In the genomic region with DNA sequence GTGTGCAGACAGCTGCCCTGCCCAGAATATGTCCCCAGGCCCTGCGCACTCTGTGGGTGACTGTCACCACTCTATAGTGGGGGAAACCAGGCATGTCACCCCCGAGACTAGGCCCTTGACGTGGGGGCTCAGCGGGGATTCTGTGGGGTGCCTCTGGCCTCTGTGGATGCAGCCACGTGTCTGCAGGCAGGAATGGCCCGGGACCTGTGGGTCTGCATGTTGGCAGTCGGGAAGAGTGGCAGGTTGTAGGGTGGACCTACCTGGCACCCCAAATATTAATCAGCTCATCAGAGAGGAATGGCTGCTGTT, we compare ENCODE assay signal across 10 cellular contexts. TPM values are rescaled to one million over a fixed set of nuclear protein-coding genes. Genes with fewer than 3 reads are reported as not detected.
DNase-seq lines count a peak whose midpoint lies in the region; ATAC-seq and TF ChIP-seq lines count a peak whose summit lies in the region.
"Had no signal": no experiment of that assay in that cellular context is flagged by ENCODE, and none has a peak within 500 bp of the region (broad histone marks: within the 10 kb centered on the region; RNA-seq: fewer than 3 reads in every experiment).

No MANE protein-coding gene starts in this region.

- intact Hi-C loops in naive thymus-derived CD4-positive, alpha-beta T cell (cut with micrococcal nuclease) = no loop called here

- peaks cover 0 to 6% (median 1%) of the 10 kb centered on the region in 3 donors for H3K4me1 Mint-ChIP-seq in IgD-negative memory B cell
- peaks cover 49 to 75% (median 66%) of the 10 kb centered on the region in 7 donors for H3K4me1 Mint-ChIP-seq in naive thymus-derived CD4-positive, alpha-beta T cell
- H3K4me1 Mint-ChIP-seq: neural crest cell had no signal

- POLR2A ChIA-PET in AG04450 (lab: Yijun Ruan, JAX) = no interaction called here
- POLR2A ChIA-PET in naive thymus-derived CD4-positive, alpha-beta T cell (lab: Charles Lee) = interaction anchor here (0.7 to 10.4 kb wide), 14 partner anchors 9 to 93 kb away, joined by 3 to 182 read pairs (median 5); a partner anchor contains a TSS

- ATAC-seq in naive thymus-derived CD4-positive, alpha-beta T cell = no peak
- no peak for ATAC-seq in HG03469 (IDR thresholded peaks at IDR 0.05; ENCODE audit: unreplicated experiment)

- TF ChIP-seq CTCF in AG04450 (IDR thresholded peaks at IDR 0.05; ENCODE audit: low read depth, low read length) (no peak), coronary artery (IDR thresholded peaks at IDR 0.05) (no peak), brain microvascular endothelial cell (IDR thresholded peaks at IDR 0.05; ENCODE audit: low read depth, low read length, missing control alignments) (no peak)

- H3K4me1 ChIP-seq in naive thymus-derived CD4-positive, alpha-beta T cell (ENCODE audit: control insufficient read depth in 2 of 2, insufficient read depth in 2 of 2, low read length in 2 of 2) = peaks cover 30 to 36% of the 10 kb centered on the region in 2 donors

- H3K27me3 Mint-ChIP-seq in IgD-negative memory B cell = no peaks in the 10 kb centered on the region
- H3K27me3 Mint-ChIP-seq in naive thymus-derived CD4-positive, alpha-beta T cell = no peaks in the 10 kb centered on the region

- DNase-seq in AG04450 (ENCODE audit: low read depth, low spot score) = no peak
- no peak for DNase-seq in coronary artery (ENCODE audit: low spot score)
- DNase-seq in naive thymus-derived CD4-positive, alpha-beta T cell = no peak
- DNase-seq in glomerular visceral epithelial cell (ENCODE audit: extremely low spot score) = no peak
- DNase-seq in DMS153 (lab: John Stamatoyannopoulos, UW) = no peak
- no peak for DNase-seq in brain microvascular endothelial cell
- DNase-seq: glutamatergic neuron had no signal

- peak overlapping the region in 3 of 4 donors; percentile 52 to 66 (median 60) for H3K4me3 Mint-ChIP-seq in IgD-negative memory B cell
- H3K4me3 Mint-ChIP-seq in naive thymus-derived CD4-positive, alpha-beta T cell = peak overlapping the region; percentile 98 to 100 (median 99)
- H3K4me3 Mint-ChIP-seq: neural crest cell had no signal

- no peaks in the 10 kb centered on the region for H3K9me3 ChIP-seq in AG04450 (ENCODE audit: control insufficient read depth, insufficient read depth, low read length)
- no peaks in the 10 kb centered on the region for H3K9me3 ChIP-seq in naive thymus-derived CD4-positive, alpha-beta T cell (ENCODE audit: control insufficient read depth in 2 of 3, low read length in 3 of 3)

- CTCF ChIA-PET in AG04450 (lab: Charles Lee) = interaction anchor here (1.1 kb wide), 1 partner anchor 35 kb away, joined by 3 read pairs; no protein-coding TSS in a partner anchor
- CTCF ChIA-PET in naive thymus-derived CD4-positive, alpha-beta T cell (lab: Charles Lee) = interaction anchor here (2.4 to 13.9 kb wide), 3 partner anchors 10 to 64 kb away, joined by 7 to 244 read pairs (median 43); a partner anchor contains a TSS

- H3K27ac ChIP-seq in AG04450 (ENCODE audit: low read depth, low read length) (no peak overlapping the region), coronary artery (peak overlapping the region in 1 of 2 donors; percentile 75), brain microvascular endothelial cell (no peak overlapping the region)
- peak overlapping the region; percentile 88 for H3K27ac ChIP-seq in naive thymus-derived CD4-positive, alpha-beta T cell (ENCODE audit: low read depth, low read length)

- in situ Hi-C loops in brain microvascular endothelial cell (cut with HindIII; ENCODE audit: low pct_ligation_motif_present, low sequenced_read_pairs) = no loop called here

- peak overlapping the region; percentile 51 for H3K4me3 ChIP-seq in AG04450 (ENCODE audit: low read depth, low read length)
- H3K4me3 ChIP-seq in coronary artery = peak overlapping the region; percentile 64
- H3K4me3 ChIP-seq in naive thymus-derived CD4-positive, alpha-beta T cell (ENCODE audit: low read length) = peak overlapping the region; percentile 78
- H3K4me3 ChIP-seq in brain microvascular endothelial cell (ENCODE audit: low read depth, low read length) = no peak overlapping the region

- no peak overlapping the region for H3K27ac Mint-ChIP-seq in IgD-negative memory B cell
- H3K27ac Mint-ChIP-seq in naive thymus-derived CD4-positive, alpha-beta T cell = peak overlapping the region; percentile 94 to 100 (median 98)

- no peaks in the 10 kb centered on the region for H3K9me3 Mint-ChIP-seq in IgD-negative memory B cell
- peaks cover 0 to 6% (median 0%) of the 10 kb centered on the region in 11 donors for H3K9me3 Mint-ChIP-seq in naive thymus-derived CD4-positive, alpha-beta T cell
- H3K9me3 Mint-ChIP-seq: neural crest cell had no signal

- H3K36me3 Mint-ChIP-seq in IgD-negative memory B cell = no peaks in the 10 kb centered on the region
- H3K36me3 Mint-ChIP-seq in naive thymus-derived CD4-positive, alpha-beta T cell = peaks cover 8 to 65% (median 25%) of the 10 kb centered on the region in 5 donors

- peaks cover 0 to 20% (median 3%) of the 10 kb centered on the region in 3 experiments for H3K36me3 ChIP-seq in naive thymus-derived CD4-positive, alpha-beta T cell (ENCODE audit: control insufficient read depth in 2 of 3, insufficient read depth in 3 of 3, low read length in 3 of 3)
- no peaks in the 10 kb centered on the region for H3K36me3 ChIP-seq in brain microvascular endothelial cell (replicated peaks)

- no peaks in the 10 kb centered on the region for H3K27me3 ChIP-seq in AG04450 (ENCODE audit: control insufficient read depth, insufficient read depth, low read length)
- no peaks in the 10 kb centered on the region for H3K27me3 ChIP-seq in naive thymus-derived CD4-positive, alpha-beta T cell (ENCODE audit: control insufficient read depth in 2 of 2, insufficient read depth in 2 of 2, low read length in 2 of 2)
- no peaks in the 10 kb centered on the region for H3K27me3 ChIP-seq in brain microvascular endothelial cell (replicated peaks)

RNA-seq across cellular contexts. Expression of a gene that starts 1.0 kb away (rescaled TPM):
- polyA plus RNA-seq in AG04450 (2011; rRNA removed) (30.3 and 37.9 TPM in 2 replicates), IgD-negative memory B cell (59.8 TPM)
- polyA minus RNA-seq in AG04450 (2011; rRNA and poly(A)+ RNA removed) = 10.2 and 16.0 TPM in 2 replicates
- 1,000 to 10,000 TPM in 1 of 5 experiments, 100 to 1,000 TPM in 4; 351 to 3,697 (median 587) TPM for total RNA-seq in naive thymus-derived CD4-positive, alpha-beta T cell
- 1,000 to 10,000 TPM; 1,418 to 1,605 TPM for polyA plus RNA-seq in naive thymus-derived CD4-positive, alpha-beta T cell
- total RNA-seq: neural crest cell had no signal

RNA-seq across cellular contexts. Expression of a gene that starts 20.0 kb away (rescaled TPM):
- not detected in 2 replicates for polyA plus RNA-seq in AG04450 (2011; rRNA removed)
- polyA minus RNA-seq in AG04450 (2011; rRNA and poly(A)+ RNA removed) = 0.09 TPM in 1 of 2 replicates, not detected in the other
- 0.40 TPM for polyA plus RNA-seq in IgD-negative memory B cell
- total RNA-seq in naive thymus-derived CD4-positive, alpha-beta T cell = 10 to 100 TPM in 2 of 5 experiments, 1 to 10 TPM in 1, under 1 TPM in 2; 0.73 to 64.4 (median 3.7) TPM
- polyA plus RNA-seq in naive thymus-derived CD4-positive, alpha-beta T cell = under 1 TPM; 0.64 to 0.93 TPM

RNA-seq across cellular contexts. Expression of a gene that starts 29.6 kb away (rescaled TPM):
- polyA plus RNA-seq in AG04450 (2011; rRNA removed) = not detected in 2 replicates
- not detected in 2 replicates for polyA minus RNA-seq in AG04450 (2011; rRNA and poly(A)+ RNA removed)
- polyA plus RNA-seq in IgD-negative memory B cell = not detected
- 1 to 10 TPM in 1 of 5 experiments, not detected in 4; 1.0 TPM for total RNA-seq in naive thymus-derived CD4-positive, alpha-beta T cell
- not detected for polyA plus RNA-seq in naive thymus-derived CD4-positive, alpha-beta T cell
- total RNA-seq: neural crest cell had no signal

RNA-seq across cellular contexts. Expression of a gene that starts 32.7 kb away (rescaled TPM):
- polyA plus RNA-seq in AG04450 (2011; rRNA removed) (not detected in 2 replicates), IgD-negative memory B cell (not detected)
- not detected in 2 replicates for polyA minus RNA-seq in AG04450 (2011; rRNA and poly(A)+ RNA removed)
- under 1 TPM in 3 of 5 experiments, not detected in 2; 0.22 to 0.61 (median 0.29) TPM for total RNA-seq in naive thymus-derived CD4-positive, alpha-beta T cell
- polyA plus RNA-seq in naive thymus-derived CD4-positive, alpha-beta T cell = under 1 TPM in 1 of 2 donors, not detected in 1; 0.35 TPM
- total RNA-seq: neural crest cell had no signal

RNA-seq across cellular contexts. Expression of a gene that starts 42.6 kb away (rescaled TPM):
- polyA plus RNA-seq in AG04450 (2011; rRNA removed) (14.5 and 16.7 TPM in 2 replicates), IgD-negative memory B cell (48.2 TPM)
- polyA minus RNA-seq in AG04450 (2011; rRNA and poly(A)+ RNA removed) = 18.8 and 22.4 TPM in 2 replicates
- total RNA-seq in naive thymus-derived CD4-positive, alpha-beta T cell = 10 to 100 TPM; 25.3 to 55.5 (median 26.0) TPM
- 10 to 100 TPM; 46.3 to 60.6 TPM for polyA plus RNA-seq in naive thymus-derived CD4-positive, alpha-beta T cell

Comparison
In these comparisons a context has a peak if more than half of its experiments do, and no peak if none do; other contexts are left out.
1. H3K27ac Mint-ChIP-seq: peak in naive thymus-derived CD4-positive, alpha-beta T cell (9 of 9); none in IgD-negative memory B cell (0 of 3).
2. RNA of a gene that starts 1.0 kb away (polyA plus RNA-seq): 1,418 to 1,605 TPM in naive thymus-derived CD4-positive, alpha-beta T cell; 59.8 TPM in IgD-negative memory B cell (single experiment) and 30.3 to 37.9 TPM in AG04450; every median in the first group is over 10 times any median in the second.